Comparison of ENCODE assay signal across 1 cellular context in the genomic region with DNA sequence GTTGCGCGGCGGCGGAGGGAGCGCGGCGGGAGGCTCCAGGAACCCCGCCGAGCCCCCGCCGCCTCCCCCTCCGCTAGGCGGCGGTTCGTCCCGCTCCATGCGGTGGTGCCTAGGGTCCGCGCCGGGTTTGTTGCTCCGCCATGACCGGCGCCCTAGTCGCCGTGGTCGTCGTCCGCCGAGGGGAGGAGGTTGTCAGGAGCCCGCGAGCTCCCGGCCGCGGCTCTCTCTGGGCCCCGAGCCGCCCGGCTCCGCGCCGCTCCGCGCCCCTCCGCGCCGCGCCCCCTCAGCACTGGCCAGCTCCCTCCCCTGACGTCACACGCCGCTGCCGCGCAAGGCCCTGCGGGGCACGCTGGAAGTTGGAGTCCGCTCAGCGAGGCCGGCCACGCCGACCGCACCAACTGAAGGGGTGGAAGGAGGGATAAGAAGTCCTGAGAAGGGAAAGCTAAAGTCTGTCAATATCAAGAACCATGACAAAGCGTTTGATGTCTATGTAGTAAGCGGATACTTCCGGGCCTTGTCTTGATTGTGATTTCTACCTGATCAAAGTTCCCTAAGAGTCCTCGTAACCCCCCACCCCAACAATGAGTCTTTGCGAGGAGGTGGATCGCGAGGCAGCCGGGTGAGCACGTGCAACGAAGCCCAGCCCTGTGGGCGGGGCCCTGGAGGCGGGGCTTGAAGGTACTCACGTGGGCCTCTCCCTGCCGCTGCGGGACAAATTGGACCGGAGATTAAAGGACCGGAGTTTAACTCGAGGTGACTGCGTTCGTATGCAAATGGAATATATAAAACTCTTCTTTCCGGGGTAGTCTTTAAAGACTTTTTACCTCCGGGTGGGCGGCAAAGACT.
TF ChIP-seq lines count a peak whose summit lies in the region.

A gene (minus strand): TSS at position 291 of the 846 bp plus-strand sequence.

TF ChIP-seq in K562, 482 proteins besides CTCF, POLR2A, EP300 and RAD21 (continued from another document):
- TF ChIP-seq CHD4 (IDR thresholded peaks at IDR 0.05; ENCODE audit: insufficient read depth, insufficient replicate concordance, low read depth, low read length, poor library complexity, severe bottlenecking) (no peak), RBFOX2 (IDR thresholded peaks at IDR 0.05; ENCODE audit: low read depth, low read length) (peak; percentile 88), BCOR (IDR thresholded peaks at IDR 0.05) (no peak), NCOA1 (IDR thresholded peaks at IDR 0.05; ENCODE audit: low read depth) (peak; percentile 10), MYNN (IDR thresholded peaks at IDR 0.05) (no peak), MYNN (CRISPR knock-in tag; IDR thresholded peaks at IDR 0.05) (no peak), SP1 (CRISPR knock-in tag; IDR thresholded peaks at IDR 0.05) (peak; percentile 92), HDAC6 (IDR thresholded peaks at IDR 0.05; ENCODE audit: low read depth, low read length) (no peak), ZNF165 (CRISPR knock-in tag; IDR thresholded peaks at IDR 0.05; ENCODE audit: borderline replicate concordance) (no peak), SMARCB1 (IDR thresholded peaks at IDR 0.05; ENCODE audit: insufficient read length, low read depth) (no peak), RBM34 (IDR thresholded peaks at IDR 0.05; ENCODE audit: borderline replicate concordance, insufficient read depth, low read length) (no peak), ZNF707 (CRISPR knock-in tag; conservative IDR thresholded peaks at IDR 0.05) (no peak), MIER1 (IDR thresholded peaks at IDR 0.05; ENCODE audit: low read depth) (peak; percentile 65), DIDO1 (tag; IDR thresholded peaks at IDR 0.05; ENCODE audit: low read depth) (no peak; the same call in 1 of the 2 replicates), LCOR (CRISPR knock-in tag; IDR thresholded peaks at IDR 0.05) (no peak), CREM (IDR thresholded peaks at IDR 0.05; ENCODE audit: low read depth) (peak; percentile 97), KAT2B (IDR thresholded peaks at IDR 0.05; ENCODE audit: low read depth, low read length) (peak; percentile 22), ZNF124 (CRISPR knock-in tag; IDR thresholded peaks at IDR 0.05) (no peak), KLF16 (IDR thresholded peaks at IDR 0.05) (no peak), ZNF551 (CRISPR knock-in tag; IDR thresholded peaks at IDR 0.05) (no peak), RHOXF2B (CRISPR knock-in tag; conservative IDR thresholded peaks at IDR 0.05) (no peak)
- TF ChIP-seq, protein P1, sequence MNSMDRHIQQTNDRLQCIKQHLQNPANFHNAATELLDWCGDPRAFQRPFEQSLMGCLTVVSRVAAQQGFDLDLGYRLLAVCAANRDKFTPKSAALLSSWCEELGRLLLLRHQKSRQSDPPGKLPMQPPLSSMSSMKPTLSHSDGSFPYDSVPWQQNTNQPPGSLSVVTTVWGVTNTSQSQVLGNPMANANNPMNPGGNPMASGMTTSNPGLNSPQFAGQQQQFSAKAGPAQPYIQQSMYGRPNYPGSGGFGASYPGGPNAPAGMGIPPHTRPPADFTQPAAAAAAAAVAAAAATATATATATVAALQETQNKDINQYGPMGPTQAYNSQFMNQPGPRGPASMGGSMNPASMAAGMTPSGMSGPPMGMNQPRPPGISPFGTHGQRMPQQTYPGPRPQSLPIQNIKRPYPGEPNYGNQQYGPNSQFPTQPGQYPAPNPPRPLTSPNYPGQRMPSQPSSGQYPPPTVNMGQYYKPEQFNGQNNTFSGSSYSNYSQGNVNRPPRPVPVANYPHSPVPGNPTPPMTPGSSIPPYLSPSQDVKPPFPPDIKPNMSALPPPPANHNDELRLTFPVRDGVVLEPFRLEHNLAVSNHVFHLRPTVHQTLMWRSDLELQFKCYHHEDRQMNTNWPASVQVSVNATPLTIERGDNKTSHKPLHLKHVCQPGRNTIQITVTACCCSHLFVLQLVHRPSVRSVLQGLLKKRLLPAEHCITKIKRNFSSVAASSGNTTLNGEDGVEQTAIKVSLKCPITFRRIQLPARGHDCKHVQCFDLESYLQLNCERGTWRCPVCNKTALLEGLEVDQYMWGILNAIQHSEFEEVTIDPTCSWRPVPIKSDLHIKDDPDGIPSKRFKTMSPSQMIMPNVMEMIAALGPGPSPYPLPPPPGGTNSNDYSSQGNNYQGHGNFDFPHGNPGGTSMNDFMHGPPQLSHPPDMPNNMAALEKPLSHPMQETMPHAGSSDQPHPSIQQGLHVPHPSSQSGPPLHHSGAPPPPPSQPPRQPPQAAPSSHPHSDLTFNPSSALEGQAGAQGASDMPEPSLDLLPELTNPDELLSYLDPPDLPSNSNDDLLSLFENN (IDR thresholded peaks at IDR 0.05; ENCODE audit: low read depth in 2 of 2, low read length in 2 of 2), result 0 out of 4 replicates have a peak, but pooled peaks of 1 of the 2 experiments have one; percentile 24
- TF ChIP-seq, protein P2, sequence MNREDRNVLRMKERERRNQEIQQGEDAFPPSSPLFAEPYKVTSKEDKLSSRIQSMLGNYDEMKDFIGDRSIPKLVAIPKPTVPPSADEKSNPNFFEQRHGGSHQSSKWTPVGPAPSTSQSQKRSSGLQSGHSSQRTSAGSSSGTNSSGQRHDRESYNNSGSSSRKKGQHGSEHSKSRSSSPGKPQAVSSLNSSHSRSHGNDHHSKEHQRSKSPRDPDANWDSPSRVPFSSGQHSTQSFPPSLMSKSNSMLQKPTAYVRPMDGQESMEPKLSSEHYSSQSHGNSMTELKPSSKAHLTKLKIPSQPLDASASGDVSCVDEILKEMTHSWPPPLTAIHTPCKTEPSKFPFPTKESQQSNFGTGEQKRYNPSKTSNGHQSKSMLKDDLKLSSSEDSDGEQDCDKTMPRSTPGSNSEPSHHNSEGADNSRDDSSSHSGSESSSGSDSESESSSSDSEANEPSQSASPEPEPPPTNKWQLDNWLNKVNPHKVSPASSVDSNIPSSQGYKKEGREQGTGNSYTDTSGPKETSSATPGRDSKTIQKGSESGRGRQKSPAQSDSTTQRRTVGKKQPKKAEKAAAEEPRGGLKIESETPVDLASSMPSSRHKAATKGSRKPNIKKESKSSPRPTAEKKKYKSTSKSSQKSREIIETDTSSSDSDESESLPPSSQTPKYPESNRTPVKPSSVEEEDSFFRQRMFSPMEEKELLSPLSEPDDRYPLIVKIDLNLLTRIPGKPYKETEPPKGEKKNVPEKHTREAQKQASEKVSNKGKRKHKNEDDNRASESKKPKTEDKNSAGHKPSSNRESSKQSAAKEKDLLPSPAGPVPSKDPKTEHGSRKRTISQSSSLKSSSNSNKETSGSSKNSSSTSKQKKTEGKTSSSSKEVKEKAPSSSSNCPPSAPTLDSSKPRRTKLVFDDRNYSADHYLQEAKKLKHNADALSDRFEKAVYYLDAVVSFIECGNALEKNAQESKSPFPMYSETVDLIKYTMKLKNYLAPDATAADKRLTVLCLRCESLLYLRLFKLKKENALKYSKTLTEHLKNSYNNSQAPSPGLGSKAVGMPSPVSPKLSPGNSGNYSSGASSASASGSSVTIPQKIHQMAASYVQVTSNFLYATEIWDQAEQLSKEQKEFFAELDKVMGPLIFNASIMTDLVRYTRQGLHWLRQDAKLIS (CRISPR knock-in tag; IDR thresholded peaks at IDR 0.05), result no peak; the same call in 1 of the 2 replicates
